In genomic region chr4:39097290-39097689, GRCh38 we compare ENCODE assay signal across 26 cellular contexts. TPM values are rescaled to one million over a fixed set of nuclear protein-coding genes. Genes with fewer than 3 reads are reported as not detected.
DNase-seq lines count a peak whose midpoint lies in the region; ATAC-seq, FAIRE-seq and TF ChIP-seq lines count a peak whose summit lies in the region.
"Had no signal": no experiment of that assay in that cellular context is flagged by ENCODE, and none has a peak within 500 bp of the region (broad histone marks: within the 10 kb centered on the region; RNA-seq: fewer than 3 reads in every experiment).

No MANE protein-coding gene starts in this region.

- no peaks in the 10 kb centered on the region for H3K9me3 Mint-ChIP-seq in neural crest cell
- H3K9me3 Mint-ChIP-seq: CD4-positive, alpha-beta T cell; CD8-positive, alpha-beta memory T cell; HFFc6 had no signal

- BruUV-seq in IMR-90 (replicated peaks; lab: Mats Ljungman, UMichigan), result no TSS peak
- TSS peak; percentile 44 for BruUV-seq in Panc1 (replicated peaks; lab: Mats Ljungman, UMichigan)
- TSS peak; percentile 38 for BruUV-seq in HepG2 (replicated peaks; lab: Mats Ljungman, UMichigan)

- intact Hi-C loops in IMR-90 (cut with micrococcal nuclease), result loop anchor here (5.0 kb wide), 1 partner anchor 35 kb away; the partner anchor contains the start of gene KLHL5
- intact Hi-C loops in Panc1 (cut with micrococcal nuclease; ENCODE audit: unreplicated experiment), result no loop called here
- intact Hi-C loops in HepG2 (cut with micrococcal nuclease; ENCODE audit: unreplicated experiment), result no loop called here
- intact Hi-C loops in esophagus squamous epithelium (cut with DNase I), result no loop called here

- TF ChIP-seq POLR2A in IMR-90 (IDR thresholded peaks at IDR 0.05; ENCODE audit: low read depth, low read length), result no peak
- no peak for TF ChIP-seq POLR2A in HepG2 (IDR thresholded peaks at IDR 0.05; ENCODE audit: insufficient read depth in 1 of 2, low read depth in 2 of 2, low read length in 2 of 2)
- TF ChIP-seq POLR2A in esophagus squamous epithelium (IDR thresholded peaks at IDR 0.05), result no peak

- peaks cover 5% of the 10 kb centered on the region for H3K36me3 Mint-ChIP-seq in neural crest cell (ENCODE audit: low read depth)

- TF ChIP-seq RAD21 in IMR-90 (IDR thresholded peaks at IDR 0.05; ENCODE audit: low read length) (no peak), HepG2 (CRISPR knock-in tag; IDR thresholded peaks at IDR 0.05) (no peak)

- no peak overlapping the region for H2AK5ac ChIP-seq in IMR-90 (ENCODE audit: low read depth, low read length)

- dilution Hi-C loops in IMR-90 (cut with HindIII; ENCODE audit: low sequenced_read_pairs, unreplicated experiment), result no loop called here

- ATAC-seq in IMR-90 (ENCODE audit: low read depth) (no peak), Panc1 (no peak), HepG2 (peak; percentile 80), HG02884 (IDR thresholded peaks at IDR 0.05; ENCODE audit: unreplicated experiment) (no peak), GM19397 (IDR thresholded peaks at IDR 0.05; ENCODE audit: unreplicated experiment) (no peak)

- H2BK5ac ChIP-seq in IMR-90 (ENCODE audit: low read depth, low read length, poor library complexity, severe bottlenecking), result no peak overlapping the region

- no peaks in the 10 kb centered on the region for H3K4me1 ChIP-seq in IMR-90 (ENCODE audit: control insufficient read depth, insufficient read depth, low read length)
- no peaks in the 10 kb centered on the region; the same call in 1 of the 2 replicates for H3K4me1 ChIP-seq in Panc1 (ENCODE audit: control insufficient read depth, insufficient read depth, low read length)
- peaks cover 14% of the 10 kb centered on the region for H3K4me1 ChIP-seq in HepG2 (ENCODE audit: insufficient read depth, low read length)
- H3K4me1 ChIP-seq in esophagus squamous epithelium, result no peaks in the 10 kb centered on the region
- H3K4me1 ChIP-seq: BLaER1 had no signal

- no peak overlapping the region for H2BK20ac ChIP-seq in IMR-90 (ENCODE audit: low read depth, low read length)

- H4K20me1 ChIP-seq in IMR-90 (ENCODE audit: insufficient read depth, low read length) (no peaks in the 10 kb centered on the region; the same call in 1 of the 2 replicates), HepG2 (ENCODE audit: insufficient read depth, low read length) (no peaks in the 10 kb centered on the region)
- H4K20me1 ChIP-seq: BLaER1 had no signal

- POLR2A ChIA-PET in IMR-90 (lab: Charles Lee; ENCODE audit: unreplicated experiment) (no interaction called here), Panc1 (lab: Charles Lee) (no interaction called here), HepG2 (lab: Yijun Ruan, JAX) (no interaction called here)

- H3K9me3 ChIP-seq in IMR-90 (ENCODE audit: control insufficient read depth, insufficient read depth, low read length) (no peaks in the 10 kb centered on the region), Panc1 (ENCODE audit: control insufficient read depth, insufficient read depth, low read depth, low read length) (no peaks in the 10 kb centered on the region), HepG2 (ENCODE audit: low read length) (no peaks in the 10 kb centered on the region), esophagus squamous epithelium (no peaks in the 10 kb centered on the region)
- H3K9me3 ChIP-seq: BLaER1, HAP-1 had no signal

- H3K56ac ChIP-seq in IMR-90 (ENCODE audit: extremely low read depth, insufficient read depth, low read length), result no peak overlapping the region

- TF ChIP-seq CTCF in IMR-90 (conservative IDR thresholded peaks at IDR 0.05; ENCODE audit: low read depth, low read length) (no peak), Panc1 (IDR thresholded peaks at IDR 0.05) (no peak), HepG2 (CRISPR knock-in tag; IDR thresholded peaks at IDR 0.05) (no peak), neural crest cell (conservative IDR thresholded peaks at IDR 0.05) (no peak), esophagus squamous epithelium (IDR thresholded peaks at IDR 0.05) (no peak)

- FAIRE-seq in HepG2 (lab: Jason Lieb, UNC), result peak; percentile 56
- FAIRE-seq: A204.1, D721Med, GM12891, GM18507, H54 had no signal

- H3K23ac ChIP-seq in IMR-90 (ENCODE audit: low read depth, low read length), result no peak overlapping the region

- H2AK9ac ChIP-seq in IMR-90 (replicated peaks; ENCODE audit: low read depth, low read length, poor library complexity), result no peak overlapping the region

- H3K27me3 ChIP-seq in IMR-90 (ENCODE audit: control insufficient read depth, insufficient read depth, low read length), result no peaks in the 10 kb centered on the region
- H3K27me3 ChIP-seq in Panc1 (ENCODE audit: control insufficient read depth, insufficient read depth, low read length), result no peaks in the 10 kb centered on the region
- H3K27me3 ChIP-seq in HepG2 (ENCODE audit: control insufficient read depth in 1 of 2, insufficient read depth in 2 of 2, low read length in 2 of 2), result no peaks in the 10 kb centered on the region; a peak in 1 of 5 replicates
- no peaks in the 10 kb centered on the region for H3K27me3 ChIP-seq in esophagus squamous epithelium
- H3K27me3 ChIP-seq: BLaER1 had no signal

- no peak overlapping the region for H2BK120ac ChIP-seq in IMR-90 (ENCODE audit: low read depth, low read length)

- in situ Hi-C loops in IMR-90 (cut with MboI; ENCODE audit: low sequenced_read_pairs) (no loop called here), Panc1 (cut with HindIII; ENCODE audit: low pct_unique_long_range_greater_than_20kb, low sequenced_read_pairs) (no loop called here), HepG2 (cut with HindIII; ENCODE audit: extremely low pct_ligation_motif_present, low pct_unique_long_range_greater_than_20kb) (no loop called here)

- H3K4me1 Mint-ChIP-seq in neural crest cell, result peaks cover under 1% of the 10 kb centered on the region
- H3K4me1 Mint-ChIP-seq: CD8-positive, alpha-beta memory T cell had no signal

- H3K18ac ChIP-seq in IMR-90 (ENCODE audit: low read depth, low read length), result no peak overlapping the region

- no peak overlapping the region for H3K4ac ChIP-seq in IMR-90 (ENCODE audit: low read depth, low read length)

- H3K4me3 ChIP-seq in IMR-90 (ENCODE audit: insufficient read depth, low read depth, low read length) (no peak overlapping the region), Panc1 (ENCODE audit: low read depth in 2 of 2, low read length in 2 of 2) (no peak overlapping the region), HepG2 (replicated peaks in 1 of 3; ENCODE audit: insufficient read depth in 1 of 3, low read depth in 2 of 3, low read length in 3 of 3) (no peak overlapping the region), esophagus squamous epithelium (no peak overlapping the region)
- H3K4me3 ChIP-seq: BLaER1, HAP-1 had no signal

- DNase-seq in IMR-90 (no peak), Panc1 (ENCODE audit: low read depth, low spot score) (no peak), HepG2 (ENCODE audit: low spot score) (peak; percentile 7), neural crest cell (ENCODE audit: low read depth, low spot score) (no peak), NCI-H524 (lab: John Stamatoyannopoulos, UW) (no peak), esophagus squamous epithelium (lab: John Stamatoyannopoulos, UW) (no peak)
- DNase-seq: CD4-positive, alpha-beta T cell; CD8-positive, alpha-beta memory T cell; DMS 273 treated with DMSO at 0.1 percent for 48 hours; DMS79; EL; GDM1; GOT3; HFFc6 had no signal

- H3K14ac ChIP-seq in IMR-90 (replicated peaks; ENCODE audit: low read depth, low read length), result 0 out of 2 replicates have a peak overlapping the region, but pooled peaks have one; percentile 57

- CTCF ChIA-PET in IMR-90 (lab: Yijun Ruan, JAX) (no interaction called here), Panc1 (lab: Charles Lee) (no interaction called here), HepG2 (lab: Yijun Ruan, JAX; ENCODE audit: low intra/inter-chr PET ratio, low total read pairs) (no interaction called here)

- H2AFZ ChIP-seq in IMR-90 (replicated peaks; ENCODE audit: low read length, poor library complexity) (no peak overlapping the region), HepG2 (ENCODE audit: low read length) (no peak overlapping the region)

- H3K9ac ChIP-seq in IMR-90 (ENCODE audit: low read depth, low read length) (no peak overlapping the region), HepG2 (ENCODE audit: insufficient read depth, low read depth, low read length) (no peak overlapping the region)
- H3K9ac ChIP-seq: BLaER1 had no signal

- no peak overlapping the region for H4K5ac ChIP-seq in IMR-90 (ENCODE audit: low read depth, low read length)

- peaks cover 10 to 26% of the 10 kb centered on the region in 2 experiments for H3K79me1 ChIP-seq in IMR-90 (ENCODE audit: low read depth in 1 of 2, low read length in 2 of 2)

- H3K27me3 Mint-ChIP-seq in neural crest cell (ENCODE audit: low read depth), result no peaks in the 10 kb centered on the region
- H3K27me3 Mint-ChIP-seq: B cell; CD4-positive, alpha-beta T cell; CD8-positive, alpha-beta memory T cell had no signal

- H3K4me2 ChIP-seq in IMR-90 (ENCODE audit: low read depth, low read length), result no peak overlapping the region
- 0 out of 2 replicates have a peak overlapping the region, but pooled peaks have one; percentile 8 for H3K4me2 ChIP-seq in HepG2 (ENCODE audit: low read depth, low read length)
- H3K4me2 ChIP-seq: BLaER1 had no signal

- no peak for TF ChIP-seq EP300 in HepG2 (IDR thresholded peaks at IDR 0.05; ENCODE audit: low read depth in 2 of 2, low read length in 2 of 2)
- no peak for TF ChIP-seq EP300 in HepG2 (CRISPR knock-in tag; IDR thresholded peaks at IDR 0.05; ENCODE audit: borderline replicate concordance)

- no peak overlapping the region for H4K8ac ChIP-seq in IMR-90 (ENCODE audit: low read depth in 2 of 2, low read length in 2 of 2)

- no peak overlapping the region for H3K4me3 Mint-ChIP-seq in neural crest cell
- H3K4me3 Mint-ChIP-seq: B cell; CD4-positive, alpha-beta T cell; CD8-positive, alpha-beta memory T cell; HFFc6 had no signal

- WGBS in IMR-90 (ENCODE audit: extremely low coverage in 2 of 2, insufficient read length in 1 of 2), 2 experiments, result no CpG with 5 or more reads among the region's 5 CpGs
- WGBS in HepG2 (ENCODE audit: low lambda C conversion rate), result 35% methylated on average over 5 of the region's 5 CpGs
- WGBS in esophagus squamous epithelium, 2 donors, result 88 to 89% methylated on average over 5 of the region's 5 CpGs

- peak overlapping the region; percentile 43 for H3K27ac Mint-ChIP-seq in neural crest cell (ENCODE audit: unreplicated experiment)
- H3K27ac Mint-ChIP-seq: B cell; CD4-positive, alpha-beta T cell; CD8-positive, alpha-beta memory T cell; HFFc6 had no signal

- H2BK15ac ChIP-seq in IMR-90 (ENCODE audit: low read depth, low read length), result no peak overlapping the region

- H3K79me2 ChIP-seq in HepG2 (ENCODE audit: insufficient read depth, low read length), result no peaks in the 10 kb centered on the region

- H3K27ac ChIP-seq in IMR-90 (ENCODE audit: insufficient read depth, low read length), result no peak overlapping the region
- no peak overlapping the region for H3K27ac ChIP-seq in Panc1 (ENCODE audit: low read length)
- H3K27ac ChIP-seq in HepG2 (ENCODE audit: extremely low read length, insufficient read depth, low read length), result no peak overlapping the region
- H3K27ac ChIP-seq in esophagus squamous epithelium, result no peak overlapping the region
- H3K27ac ChIP-seq: 22Rv1, BLaER1, C4-2B had no signal

- H4K91ac ChIP-seq in IMR-90 (ENCODE audit: insufficient read depth, low read depth, low read length), result no peak overlapping the region

- H3K9me1 ChIP-seq in IMR-90 (ENCODE audit: insufficient read depth, low read length), result no peaks in the 10 kb centered on the region

- peaks cover 26% of the 10 kb centered on the region for H3K36me3 ChIP-seq in IMR-90 (ENCODE audit: control insufficient read depth, insufficient read depth, low read length)
- no peaks in the 10 kb centered on the region; the same call in 1 of the 2 replicates for H3K36me3 ChIP-seq in Panc1 (ENCODE audit: control insufficient read depth, insufficient read depth, low read length)
- peaks cover 0 to 4% of the 10 kb centered on the region in 2 experiments; a peak in 2 of 5 replicates for H3K36me3 ChIP-seq in HepG2 (replicated peaks in 1 of 2; ENCODE audit: control insufficient read depth in 1 of 2, insufficient read depth in 2 of 2, low read length in 2 of 2)
- peaks cover 0 to 20% (median 0%) of the 10 kb centered on the region in 3 donors for H3K36me3 ChIP-seq in esophagus squamous epithelium

RNA-seq across cellular contexts. Expression of gene KLHL5, which starts 35.3 kb away (rescaled TPM):
- total RNA-seq in IMR-90 (2012; rRNA removed) (97.7 and 134 TPM in 2 replicates), Panc1 (2021; ENCODE audit: unreplicated experiment) (128 TPM), HepG2 (2016; rRNA removed; fragmentation: Illumina TruSeq; extraction: Trizol) (36.2 and 45.3 TPM in 2 replicates), neural crest cell (30.2 and 30.6 TPM in 2 replicates), esophagus squamous epithelium (10 to 100 TPM in 3 of 4 donors, 1 to 10 TPM in 1; 4.6 to 47.3 (median 18.9) TPM)
- polyA plus RNA-seq in IMR-90 (2012; rRNA removed) (45.4 and 58.8 TPM in 2 replicates), HepG2 (2011; rRNA removed) (32.6 and 38.7 TPM in 2 replicates)
- 23.8 and 24.5 TPM in 2 replicates for polyA plus RNA-seq in IMR-90 (2012; cell fraction: cytosol; rRNA removed)
- 6.4 and 41.5 TPM in 2 replicates for polyA plus RNA-seq in IMR-90 (2012; cell fraction: nucleus; rRNA removed; ENCODE audit: low replicate concordance)
- 107 TPM for polyA plus RNA-seq in Panc1 (2012; ENCODE audit: insufficient read length)
- 32.0 and 35.3 TPM in 2 replicates for total RNA-seq in HepG2 (2016; cell fraction: cytosol; rRNA removed; fragmentation: Illumina TruSeq; extraction: Trizol; ENCODE audit: low read depth)
- 36.6 and 44.0 TPM in 2 replicates for total RNA-seq in HepG2 (2016; cell fraction: insoluble cytoplasmic fraction; rRNA removed; fragmentation: Illumina TruSeq; extraction: Trizol)
- 75.4 and 86.1 TPM in 2 replicates for total RNA-seq in HepG2 (2016; cell fraction: membrane; rRNA removed; fragmentation: Illumina TruSeq; extraction: Trizol)
- 26.6 and 27.0 TPM in 2 replicates for total RNA-seq in HepG2 (2016; cell fraction: nucleus; rRNA removed; fragmentation: Illumina TruSeq; extraction: Trizol)
- polyA plus RNA-seq in HepG2 (2011; cell fraction: cytosol; rRNA removed), result 29.8 and 43.7 TPM in 2 replicates
- 14.9 and 17.0 TPM in 2 replicates for polyA plus RNA-seq in HepG2 (2011; cell fraction: nucleus; rRNA removed)
- 33.7 and 34.6 TPM in 2 replicates for polyA plus RNA-seq in HepG2 (2012)
- 31.2 and 34.0 TPM in 2 replicates for polyA plus RNA-seq in HepG2 (2016; cell fraction: cytosol; fragmentation: Illumina TruSeq; extraction: Trizol; ENCODE audit: low read depth)
- 39.8 and 40.2 TPM in 2 replicates for polyA plus RNA-seq in HepG2 (2016; cell fraction: insoluble cytoplasmic fraction; fragmentation: Illumina TruSeq; extraction: Trizol; ENCODE audit: low read depth)
- 51.9 and 59.4 TPM in 2 replicates for polyA plus RNA-seq in HepG2 (2016; cell fraction: membrane; fragmentation: Illumina TruSeq; extraction: Trizol; ENCODE audit: low read depth)
- 22.2 and 22.8 TPM in 2 replicates for polyA plus RNA-seq in HepG2 (2016; cell fraction: nucleus; fragmentation: Illumina TruSeq; extraction: Trizol; ENCODE audit: insufficient read depth, low read depth)
- 25.9 and 37.5 TPM in 2 replicates for polyA minus RNA-seq in HepG2 (2011; rRNA and poly(A)+ RNA removed; ENCODE audit: low replicate concordance)
- 31.0 and 34.7 TPM in 2 replicates for polyA minus RNA-seq in HepG2 (2011; cell fraction: cytosol; rRNA and poly(A)+ RNA removed)
- 48.0 and 50.0 TPM in 2 replicates for polyA minus RNA-seq in HepG2 (2011; cell fraction: nucleus; rRNA and poly(A)+ RNA removed)
